ENCODE assay signal across 8 cellular contexts in genomic region chr19:48966541-48967345, GRCh38. TPM values are rescaled to one million over a fixed set of nuclear protein-coding genes. Genes with fewer than 3 reads are reported as not detected.
DNase-seq lines count a peak whose midpoint lies in the region; ATAC-seq and TF ChIP-seq lines count a peak whose summit lies in the region.

No MANE protein-coding gene starts in this region.

- intact Hi-C loops in ovary (cut with DNase I), result loop anchor here in 3 of 4 donors (5.0 to 10.0 kb wide), 5 partner anchors 62 to 319 kb away; partner anchors contain the start of genes CA11 (in 1 of the 3), NUCB1 (in 1 of the 3) and PPP1R15A (in 1 of the 3)

- TF ChIP-seq POLR2A in ovary (IDR thresholded peaks at IDR 0.05), result peak; percentile 6

- no peak overlapping the region for H2AK5ac ChIP-seq in H9 (ENCODE audit: insufficient read length, low read length)

- H3K4me2 ChIP-seq in H9 (ENCODE audit: insufficient read depth, insufficient read length, low read length), result peak overlapping the region; percentile 82

- no peak for TF ChIP-seq EP300 in ovary (IDR thresholded peaks at IDR 0.05)

- no peak overlapping the region for H3T11ph ChIP-seq in H9 (ENCODE audit: low read length)

- peak overlapping the region; percentile 15 to 98 (median 96); a peak in 5 of 7 replicates for H3K27ac Mint-ChIP-seq in H9
- peak overlapping the region; percentile 98 for H3K27ac Mint-ChIP-seq in endodermal cell

- H2BK12ac ChIP-seq in H9 (ENCODE audit: insufficient read length, low read depth, low read length), result no peak overlapping the region

- H3K4me1 ChIP-seq in H9 (ENCODE audit: insufficient read depth, low read length) (no peaks in the 10 kb centered on the region; the same call in 1 of the 2 replicates), endodermal cell (ENCODE audit: control insufficient read depth, insufficient read depth, low read length) (peaks cover 14% of the 10 kb centered on the region), ovary (ENCODE audit: insufficient read depth) (peaks cover 10% of the 10 kb centered on the region)

- H3K56ac ChIP-seq in H9 (ENCODE audit: insufficient read length, low read depth, low read length), result no peak overlapping the region

- H3K9me3 Mint-ChIP-seq in H9 (peaks cover 0 to 5% of the 10 kb centered on the region in 2 experiments; a peak in 1 of 5 replicates), endodermal cell (no peaks in the 10 kb centered on the region)

- H3K4me3 ChIP-seq in endodermal cell (ENCODE audit: low read length), result peak overlapping the region; percentile 84
- peak overlapping the region; percentile 98 for H3K4me3 ChIP-seq in ovary

- ATAC-seq in GM18519 (IDR thresholded peaks at IDR 0.05; ENCODE audit: low FRiP score, unreplicated experiment), result no peak

- no peak overlapping the region for H3K18ac ChIP-seq in H9 (ENCODE audit: insufficient read length, low read depth, low read length)

- no peaks in the 10 kb centered on the region for H3K79me1 ChIP-seq in H9 (ENCODE audit: insufficient read depth, low read depth, low read length, poor library complexity, severe bottlenecking)

- no peak overlapping the region for H4K8ac ChIP-seq in H9 (replicated peaks; ENCODE audit: insufficient read length, low read depth, low read length)

- H4K20me1 ChIP-seq in H9 (ENCODE audit: control insufficient read depth, insufficient read depth, insufficient read length), result peaks cover 3% of the 10 kb centered on the region

- H3K36me3 ChIP-seq in endodermal cell (ENCODE audit: control insufficient read depth, insufficient read depth, low read length) (peaks cover 53% of the 10 kb centered on the region), ovary (no peaks in the 10 kb centered on the region)

- no peak overlapping the region for H2BK5ac ChIP-seq in H9 (ENCODE audit: insufficient read length, low read length)

- no peak overlapping the region for H2AFZ ChIP-seq in H9 (ENCODE audit: low read length)

- H3K79me2 ChIP-seq in H9 (ENCODE audit: insufficient read depth, low read length), result no peaks in the 10 kb centered on the region

- H3K4me3 Mint-ChIP-seq in H9 (peak overlapping the region; percentile 96 to 98), endodermal cell (peak overlapping the region; percentile 100)

- H3K23me2 ChIP-seq in H9 (ENCODE audit: insufficient read length, low read depth, low read length, poor library complexity, severe bottlenecking), result peaks cover 14% of the 10 kb centered on the region

- H4K91ac ChIP-seq in H9 (ENCODE audit: insufficient read length, low read depth, low read length), result no peak overlapping the region

- H3K9ac ChIP-seq in H9 (ENCODE audit: extremely low read depth, insufficient read length, low read length), result no peak overlapping the region
- peak overlapping the region; percentile 93 for H3K9ac ChIP-seq in endodermal cell (ENCODE audit: extremely low read depth, low read length, poor library complexity, severe bottlenecking)

- H3K9me3 ChIP-seq in H9 (ENCODE audit: control insufficient read depth, low read depth, low read length) (no peaks in the 10 kb centered on the region), endodermal cell (ENCODE audit: control insufficient read depth, low read length) (no peaks in the 10 kb centered on the region), ovary (no peaks in the 10 kb centered on the region)

- H2BK15ac ChIP-seq in H9 (ENCODE audit: low read depth, low read length), result no peak overlapping the region

- H3K27ac ChIP-seq in H9 (ENCODE audit: insufficient read length, low read depth, low read length) (no peak overlapping the region), endodermal cell (ENCODE audit: low read depth, low read length) (no peak overlapping the region), ovary (peak overlapping the region in 1 of 2 donors; percentile 87)

- H4K5ac ChIP-seq in H9 (ENCODE audit: insufficient read length, low read depth, low read length), result no peak overlapping the region

- peaks cover 2% of the 10 kb centered on the region; the same call in 1 of the 2 replicates for H3K27me3 Mint-ChIP-seq in H9 (ENCODE audit: low read depth)
- peaks cover 2% of the 10 kb centered on the region for H3K27me3 Mint-ChIP-seq in endodermal cell (ENCODE audit: insufficient read depth)

- WGBS in H9 (ENCODE audit: extremely low coverage, insufficient read length, low lambda C conversion rate), result no CpG with 5 or more reads among the region's 10 CpGs
- 89 to 98% methylated on average over 5 to 10 of the region's 10 CpGs for WGBS in endodermal cell (ENCODE audit: insufficient coverage in 1 of 2, insufficient read length in 1 of 2), 2 experiments
- WGBS in ovary, 3 donors, result 79 to 87% (median 84%) methylated on average over 10 of the region's 10 CpGs

- no peak overlapping the region for H3K4ac ChIP-seq in H9 (ENCODE audit: low read depth, low read length)

- no peak overlapping the region for H2BK20ac ChIP-seq in H9 (ENCODE audit: low read depth, low read length, poor library complexity, severe bottlenecking)

- no peak overlapping the region for H2BK120ac ChIP-seq in H9 (ENCODE audit: low read depth, low read length, poor library complexity, severe bottlenecking)

- no peak overlapping the region for H3K23ac ChIP-seq in H9 (ENCODE audit: insufficient read length, low read depth, low read length)

- peaks cover 33 to 53% (median 47%) of the 10 kb centered on the region in 3 experiments; a peak in 6 of 7 replicates for H3K36me3 Mint-ChIP-seq in H9 (ENCODE audit: insufficient read depth in 1 of 3, low read depth in 3 of 3)
- peaks cover 54% of the 10 kb centered on the region for H3K36me3 Mint-ChIP-seq in endodermal cell (ENCODE audit: low read depth)

- no peak overlapping the region for H3K14ac ChIP-seq in H9 (ENCODE audit: insufficient read depth, low read length)

- DNase-seq in H9 (no peak), endodermal cell (no peak), ovary (no peak), GM19240 (ENCODE audit: insufficient read length, low spot score) (no peak), NCI-H524 (lab: John Stamatoyannopoulos, UW) (no peak), mucosa of gallbladder (ENCODE audit: low spot score) (no peak)

- TF ChIP-seq CTCF in H9 (conservative IDR thresholded peaks at IDR 0.05) (no peak), endodermal cell (conservative IDR thresholded peaks at IDR 0.05) (no peak), ovary (IDR thresholded peaks at IDR 0.05) (no peak)

- peaks cover 34 to 57% of the 10 kb centered on the region in 2 experiments for H3K4me1 Mint-ChIP-seq in H9
- H3K4me1 Mint-ChIP-seq in endodermal cell, result peaks cover 20% of the 10 kb centered on the region

- H3K27me3 ChIP-seq in H9 (ENCODE audit: insufficient read depth, low read length) (no peaks in the 10 kb centered on the region), endodermal cell (ENCODE audit: control insufficient read depth, insufficient read depth, low read length, poor library complexity, severe bottlenecking) (no peaks in the 10 kb centered on the region), ovary (no peaks in the 10 kb centered on the region)

TF ChIP-seq in PFSK-1, 5 proteins besides CTCF, POLR2A, EP300 and RAD21 (continues in another document):
- TF ChIP-seq POLR2AphosphoS5 (IDR thresholded peaks at IDR 0.05; ENCODE audit: low read depth, low read length) (peak; percentile 29; the same call in 1 of the 2 replicates), FOXP2 (optimal IDR thresholded peaks at IDR 0.05; ENCODE audit: borderline replicate concordance, extremely low read depth, extremely low read length, insufficient read depth) (no peak), TAF1 (IDR thresholded peaks at IDR 0.05; ENCODE audit: borderline replicate concordance, insufficient read depth, low read length) (no peak), SIN3A (IDR thresholded peaks at IDR 0.05; ENCODE audit: borderline replicate concordance, insufficient read depth, low read length) (no peak)

RNA-seq across cellular contexts. Expression of gene FTL, which starts 1.6 kb away (rescaled TPM):
- total RNA-seq in H9 (2021) (1,244 and 1,245 TPM in 2 replicates), endodermal cell (1,000 to 10,000 TPM; 1,784 to 3,181 TPM), ovary (1,000 to 10,000 TPM; 1,608 to 2,908 (median 2,022) TPM), mucosa of gallbladder (4,398 TPM)
- polyA plus RNA-seq in PFSK-1 (2012; ENCODE audit: insufficient read length, low read depth), result 1,148 TPM
- 1,418 TPM for polyA plus RNA-seq in endodermal cell (2013, experiment 1 of 2)
- 1,365 TPM for polyA plus RNA-seq in endodermal cell (2013, experiment 2 of 2)
- 1,000 to 10,000 TPM; 2,697 to 3,617 TPM for polyA plus RNA-seq in ovary

RNA-seq across cellular contexts. Expression of gene BAX, which starts 12.1 kb away (rescaled TPM):
- 310 and 315 TPM in 2 replicates for total RNA-seq in H9 (2021)
- 145 TPM for polyA plus RNA-seq in PFSK-1 (2012; ENCODE audit: insufficient read length, low read depth)
- total RNA-seq in endodermal cell, result 100 to 1,000 TPM; 172 to 184 TPM
- 129 TPM for polyA plus RNA-seq in endodermal cell (2013, experiment 1 of 2)
- 117 TPM for polyA plus RNA-seq in endodermal cell (2013, experiment 2 of 2)
- total RNA-seq in ovary, result 10 to 100 TPM; 10.6 to 57.7 (median 45.9) TPM
- 10 to 100 TPM; 14.6 to 48.1 TPM for polyA plus RNA-seq in ovary
- 110 TPM for total RNA-seq in mucosa of gallbladder

RNA-seq across cellular contexts. Expression of gene GYS1, which starts 26.4 kb away (rescaled TPM):
- total RNA-seq in H9 (2021) (44.3 and 45.6 TPM in 2 replicates), endodermal cell (10 to 100 TPM; 63.5 to 69.1 TPM), ovary (10 to 100 TPM; 16.3 to 33.6 (median 29.0) TPM), mucosa of gallbladder (41.3 TPM)
- polyA plus RNA-seq in PFSK-1 (2012; ENCODE audit: insufficient read length, low read depth), result 65.3 TPM
- polyA plus RNA-seq in endodermal cell (2013, experiment 1 of 2), result 34.7 TPM
- polyA plus RNA-seq in endodermal cell (2013, experiment 2 of 2), result 34.4 TPM
- 10 to 100 TPM; 17.0 to 32.5 TPM for polyA plus RNA-seq in ovary

RNA-seq across cellular contexts. Expression of gene RUVBL2, which starts 26.9 kb away (rescaled TPM):
- total RNA-seq in H9 (2021) (130 and 134 TPM in 2 replicates), endodermal cell (100 to 1,000 TPM; 101 to 112 TPM), ovary (100 to 1,000 TPM in 1 of 7 donors, 10 to 100 TPM in 6; 44.8 to 101 (median 56.6) TPM), mucosa of gallbladder (60.3 TPM)
- polyA plus RNA-seq in PFSK-1 (2012; ENCODE audit: insufficient read length, low read depth), result 340 TPM
- polyA plus RNA-seq in endodermal cell (2013, experiment 1 of 2), result 71.4 TPM
- 65.0 TPM for polyA plus RNA-seq in endodermal cell (2013, experiment 2 of 2)
- 10 to 100 TPM; 11.4 to 53.1 TPM for polyA plus RNA-seq in ovary

RNA-seq across cellular contexts. Expression of gene DHDH, which starts 33.2 kb away (rescaled TPM):
- 1.4 and 2.0 TPM in 2 replicates for total RNA-seq in H9 (2021)
- 0.46 TPM for polyA plus RNA-seq in PFSK-1 (2012; ENCODE audit: insufficient read length, low read depth)
- total RNA-seq in endodermal cell, result 1 to 10 TPM in 1 of 2 donors, under 1 TPM in 1; 0.44 to 2.3 TPM
- polyA plus RNA-seq in endodermal cell (2013, experiment 1 of 2), result 1.2 TPM
- polyA plus RNA-seq in endodermal cell (2013, experiment 2 of 2), result 1.2 TPM
- total RNA-seq in ovary, result under 1 TPM in 4 of 7 donors, not detected in 3; 0.28 to 0.78 (median 0.68) TPM
- polyA plus RNA-seq in ovary, result under 1 TPM in 1 of 2 donors, not detected in 1; 0.52 TPM
- total RNA-seq in mucosa of gallbladder, result 1.9 TPM
